Comparison of ENCODE assay signal across 29 cellular contexts in genomic region chr20:52596261-52596660, GRCh38.
"Had no signal": no experiment of that assay in that cellular context is flagged by ENCODE, and none has a peak within 500 bp of the region (broad histone marks: within the 10 kb centered on the region; RNA-seq: fewer than 3 reads in every experiment).

No MANE protein-coding gene starts in this region.

- DNase-seq: naive thymus-derived CD4-positive, alpha-beta T cell; natural killer cell; occipital lobe; ovary; posterior cingulate gyrus; psoas muscle; right cardiac atrium; right lobe of liver; sigmoid colon; small intestine; spleen; stimulated activated CD4-positive, alpha-beta T cell treated with anti-CD3 and anti-CD28 coated beads, Interleukin-12 subunit alpha, Interleukin-12 subunit beta, amount 100 ng/mL, for 4 hours; stimulated activated CD4-positive, alpha-beta T cell treated with anti-CD3 and anti-CD28 coated beads, Interleukin-1b, Interleukin-23, amount 100 ng/mL, for 48 hours; stimulated activated CD4-positive, alpha-beta T cell treated with anti-CD3 and anti-CD28 coated beads, Interleukin-4, amount 100 ng/mL, for 1 hour; stimulated activated CD4-positive, alpha-beta T cell treated with anti-CD3 and anti-CD28 coated beads, Interleukin-4, amount 100 ng/mL, for 4 hours; stimulated activated CD8-positive, alpha-beta memory T cell treated with anti-CD3 and anti-CD28 coated beads, Interleukin-4, amount 100 ng/mL, for 48 hours; stimulated activated naive CD4-positive, alpha-beta T cell; stimulated activated naive CD8-positive, alpha-beta T cell treated with anti-CD3 and anti-CD28 coated beads, Interleukin-15, amount 100 ng/mL, for 72 hours; stimulated activated naive CD8-positive, alpha-beta T cell treated with anti-CD3 and anti-CD28 coated beads, Interleukin-15, Interleukin-2, amounts not matched to agents 100 U/mL and 50 U/mL, for 24 hours; substantia nigra; testis; tibial artery; transverse colon; upper lobe of right lung; uterus had no signal

- H3K27me3 ChIP-seq: neural progenitor cell, ovary, right lobe of liver, sigmoid colon, spleen, suprapubic skin, testis, tibial artery, transverse colon, upper lobe of right lung, uterus had no signal

- H3K4me1 ChIP-seq: neural progenitor cell, parathyroid adenoma, psoas muscle, right lobe of liver, sigmoid colon, spleen, suprapubic skin, testis, tibial artery, transverse colon, upper lobe of right lung, uterus had no signal

- H3K4me3 ChIP-seq: neural progenitor cell, ovary, psoas muscle, right lobe of liver, sigmoid colon, spleen, suprapubic skin, testis, tibial artery, transverse colon, upper lobe of right lung, uterus had no signal

- H3K9ac ChIP-seq: neural progenitor cell, parathyroid adenoma had no signal

- H3K9me3 ChIP-seq: ovary, psoas muscle, right lobe of liver, sigmoid colon, suprapubic skin, testis, tibial artery, transverse colon, upper lobe of right lung, uterus had no signal

- H3K36me3 ChIP-seq: neural progenitor cell, ovary, right lobe of liver, sigmoid colon, spleen, suprapubic skin, tibial artery, transverse colon, upper lobe of right lung, uterus had no signal

- H2AFZ ChIP-seq: neural progenitor cell, parathyroid adenoma had no signal

- H3K79me2 ChIP-seq: parathyroid adenoma had no signal

- H3K4me2 ChIP-seq: neural progenitor cell had no signal

- ATAC-seq: naive thymus-derived CD4-positive, alpha-beta T cell; natural killer cell; psoas muscle; right cardiac atrium; right lobe of liver; stimulated activated memory B cell treated with anti-CD40 and anti-IgM and Interleukin-4, amounts not matched to agents 10 μg/mL and 1 μg/mL and 100 μg/mL, for 72 hours; stimulated activated naive CD8-positive, alpha-beta T cell treated with anti-CD3 and anti-CD28 coated beads, Interleukin-15, amount 100 ng/mL, for 72 hours; stimulated activated naive CD8-positive, alpha-beta T cell treated with anti-CD3 and anti-CD28 coated beads, Interleukin-15, Interleukin-2, amounts not matched to agents 100 U/mL and 50 U/mL, for 24 hours; upper lobe of right lung had no signal

- H3K27ac ChIP-seq: neural progenitor cell, ovary, parathyroid adenoma, psoas muscle, right lobe of liver, sigmoid colon, spleen, suprapubic skin, testis, tibial artery, transverse colon, upper lobe of right lung, uterus had no signal
